In the genomic region with DNA sequence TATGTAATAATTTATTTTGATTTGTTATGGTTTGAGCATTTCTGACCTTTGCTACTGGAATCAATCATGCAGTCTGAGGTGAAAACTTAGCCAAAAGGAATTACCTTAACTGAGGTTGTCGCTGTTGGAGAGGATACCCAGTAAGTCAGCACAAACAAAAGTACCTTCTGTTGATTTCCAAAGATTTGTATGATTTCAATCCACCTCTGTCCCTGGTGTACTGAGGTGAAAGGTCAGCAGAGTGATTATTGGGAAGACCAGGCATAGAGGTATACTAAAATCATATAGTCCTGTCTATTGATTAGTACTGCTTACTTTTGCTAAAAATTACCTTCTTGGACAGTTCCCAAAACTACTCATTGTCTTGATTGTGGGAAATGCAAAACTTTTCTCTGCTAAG, we compare ENCODE assay signal across 1 cellular context.
TF ChIP-seq lines count a peak whose summit lies in the region.

No MANE protein-coding gene starts in this region.

TF ChIP-seq in SK-N-SH, 30 proteins besides CTCF, POLR2A, EP300 and RAD21:
- no peak for TF ChIP-seq IRF3 (IDR thresholded peaks at IDR 0.05; ENCODE audit: low read depth, low read length)
- no peak for TF ChIP-seq MEF2A (IDR thresholded peaks at IDR 0.05; ENCODE audit: borderline replicate concordance, low read depth)
- TF ChIP-seq GABPA (IDR thresholded peaks at IDR 0.05; ENCODE audit: low read depth) = no peak
- no peak for TF ChIP-seq RXRA (IDR thresholded peaks at IDR 0.05; ENCODE audit: borderline replicate concordance, low read depth)
